22 cellular contexts compared by ENCODE assay signal in genomic region chr3:114634635-114635034, GRCh38.
"Had no signal": no experiment of that assay in that cellular context is flagged by ENCODE, and none has a peak within 500 bp of the region (broad histone marks: within the 10 kb centered on the region; RNA-seq: fewer than 3 reads in every experiment).

No MANE protein-coding gene starts in this region.

- ATAC-seq: foreskin keratinocyte, gastroesophageal sphincter, heart left ventricle, left colon, left lung, left ventricle myocardium superior, lower lobe of right lung, mucosa of descending colon had no signal

- DNase-seq: dermis blood vessel endothelial cell; dorsolateral prefrontal cortex; effector CD4-positive, alpha-beta T cell; effector memory CD4-positive, alpha-beta T cell; foreskin keratinocyte; heart left ventricle; hypothalamus; immature natural killer cell; islet precursor cell; kidney; kidney glomerular epithelial cell; left colon; left lung; left ventricle myocardium superior; lower lobe of right lung; mesenchymal stem cell; mucosa of descending colon had no signal

- H3K36me3 ChIP-seq: esophagus muscularis mucosa, gastroesophageal sphincter, heart left ventricle, left lung, lower lobe of right lung had no signal

- H3K27me3 ChIP-seq: dorsolateral prefrontal cortex, esophagus muscularis mucosa, foreskin keratinocyte, gastroesophageal sphincter, heart left ventricle, hepatocyte, left lung had no signal

- H3K27ac ChIP-seq: coronary artery, dorsolateral prefrontal cortex, esophagus muscularis mucosa, foreskin keratinocyte, gastroesophageal sphincter, heart left ventricle, hepatocyte, left lung, lower lobe of right lung had no signal

- H3K4me1 Mint-ChIP-seq: immature natural killer cell, mesothelial cell of epicardium had no signal

- H3K4me3 ChIP-seq: coronary artery, dorsolateral prefrontal cortex, esophagus muscularis mucosa, gastroesophageal sphincter, heart left ventricle, hepatocyte, left lung, lower lobe of right lung, mucosa of descending colon had no signal

- H3K27ac Mint-ChIP-seq: immature natural killer cell, mesothelial cell of epicardium had no signal

- H3K4me3 Mint-ChIP-seq: immature natural killer cell, mesothelial cell of epicardium had no signal

- H3K4me1 ChIP-seq: foreskin keratinocyte, gastroesophageal sphincter, left lung, lower lobe of right lung had no signal
